ENCODE assay signal across 13 cellular contexts in the genomic region with DNA sequence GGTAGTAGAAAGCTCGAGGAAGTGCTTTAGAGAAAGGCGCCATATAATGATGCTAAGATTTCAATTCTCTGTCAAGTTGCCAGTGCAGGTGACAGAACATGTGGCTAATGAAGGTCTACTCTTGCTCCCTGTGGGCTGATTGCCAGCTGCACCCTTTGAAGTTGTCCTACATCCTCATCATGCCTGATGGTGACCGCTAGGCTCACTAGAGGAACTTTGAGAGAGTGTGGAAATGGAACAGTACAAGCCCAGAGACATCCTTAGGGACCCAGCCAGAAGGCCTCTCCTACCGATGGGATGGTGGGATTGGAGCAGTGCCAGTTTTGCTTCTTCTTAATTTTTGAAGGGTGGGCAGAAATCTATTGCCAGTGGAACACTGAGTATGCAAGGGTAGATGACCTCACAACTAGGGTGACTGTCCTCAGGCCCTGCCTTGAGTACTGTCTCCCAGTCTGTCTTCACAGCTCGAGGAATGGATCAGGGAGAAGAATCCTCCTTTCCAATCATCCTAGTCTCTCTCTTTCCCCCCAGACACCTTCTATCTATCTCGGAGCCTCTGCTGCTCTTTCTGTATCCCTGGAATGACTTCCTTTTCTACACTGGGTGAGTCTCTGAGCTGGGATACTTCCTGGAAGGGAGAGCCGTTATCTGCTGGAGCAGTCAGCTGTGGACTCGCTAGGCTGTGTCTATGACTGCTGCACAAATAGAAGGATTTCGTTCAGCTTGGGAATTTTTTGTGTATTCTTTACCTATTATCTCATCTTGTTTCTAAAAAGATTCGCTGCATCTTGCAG. TPM values are rescaled to one million over a fixed set of nuclear protein-coding genes. Genes with fewer than 3 reads are reported as not detected.
DNase-seq lines count a peak whose midpoint lies in the region; ATAC-seq, FAIRE-seq and TF ChIP-seq lines count a peak whose summit lies in the region.
"Had no signal": no experiment of that assay in that cellular context is flagged by ENCODE, and none has a peak within 500 bp of the region (broad histone marks: within the 10 kb centered on the region; RNA-seq: fewer than 3 reads in every experiment).

No MANE protein-coding gene starts in this region.

- intact Hi-C loops in Panc1 (cut with micrococcal nuclease; ENCODE audit: unreplicated experiment) (loop anchor here (1.0 to 5.0 kb wide), 2 partner anchors 156 to 440 kb away; no protein-coding TSS in a partner anchor), left ventricle myocardium superior (cut with micrococcal nuclease) (loop anchor here (2.0 kb wide), 2 partner anchors 157 to 439 kb away; no protein-coding TSS in a partner anchor), gastrocnemius medialis (cut with DNase I; ENCODE audit: low total_unique reads) (loop anchor here (1.0 kb wide), 1 partner anchor 156 kb away; no protein-coding TSS in a partner anchor)

- H3K9me3 ChIP-seq in Panc1 (ENCODE audit: control insufficient read depth, insufficient read depth, low read depth, low read length) (no peaks in the 10 kb centered on the region), gastrocnemius medialis (no peaks in the 10 kb centered on the region)

- no peak for TF ChIP-seq POLR2A in gastrocnemius medialis (IDR thresholded peaks at IDR 0.05)

- in situ Hi-C loops in Panc1 (cut with HindIII; ENCODE audit: low pct_unique_long_range_greater_than_20kb, low sequenced_read_pairs) (no loop called here), gastrocnemius medialis (cut with MboI; ENCODE audit: low sequenced_read_pairs in 4 of 4) (loop anchor here (5.0 to 25.0 kb wide), 4 partner anchors 155 to 450 kb away; no protein-coding TSS in a partner anchor)

- no peaks in the 10 kb centered on the region for H3K4me1 ChIP-seq in Panc1 (ENCODE audit: control insufficient read depth, insufficient read depth, low read length)
- H3K4me1 ChIP-seq in gastrocnemius medialis: peaks cover 5 to 17% of the 10 kb centered on the region in 2 donors

- no peaks in the 10 kb centered on the region for H3K36me3 ChIP-seq in Panc1 (ENCODE audit: control insufficient read depth, insufficient read depth, low read length)
- no peaks in the 10 kb centered on the region for H3K36me3 ChIP-seq in gastrocnemius medialis

- no TSS peak for BruUV-seq in Panc1 (replicated peaks; lab: Mats Ljungman, UMichigan)

- no peak for FAIRE-seq in GM19239 (lab: Jason Lieb, UNC)
- FAIRE-seq: colon, RCC 7860 had no signal

- no peak for TF ChIP-seq CTCF in Panc1 (IDR thresholded peaks at IDR 0.05)
- no peak for TF ChIP-seq CTCF in gastrocnemius medialis (IDR thresholded peaks at IDR 0.05 in 4 of 5, conservative IDR thresholded peaks at IDR 0.05 in 1 of 5)

- no peak overlapping the region for H3K27ac ChIP-seq in Panc1 (ENCODE audit: low read length)
- H3K27ac ChIP-seq in gastrocnemius medialis: no peak overlapping the region
- H3K27ac ChIP-seq: epithelial cell of prostate had no signal

- ATAC-seq in Panc1 (peak; percentile 69), left ventricle myocardium superior (peak; percentile 45), gastrocnemius medialis (peak; percentile 13 to 31)

- H3K4me3 ChIP-seq in Panc1 (ENCODE audit: low read depth in 2 of 2, low read length in 2 of 2) (no peak overlapping the region), gastrocnemius medialis (no peak overlapping the region)
- H3K4me3 ChIP-seq: smooth muscle cell had no signal

- CTCF ChIA-PET in Panc1 (lab: Charles Lee): interaction anchor here (0.6 to 1.9 kb wide), 7 partner anchors 17 to 543 kb away, joined by 3 to 23 read pairs (median 4); no protein-coding TSS in a partner anchor

- H3K27me3 ChIP-seq in Panc1 (ENCODE audit: control insufficient read depth, insufficient read depth, low read length) (peaks cover 34% of the 10 kb centered on the region), gastrocnemius medialis (no peaks in the 10 kb centered on the region)

- POLR2A ChIA-PET in Panc1 (lab: Charles Lee): no interaction called here

- DNase-seq in NCI-H345 treated with DMSO at 0.1 percent for 48 hours (lab: John Stamatoyannopoulos, UW; ENCODE audit: unreplicated experiment): peak; percentile 45
- no peak for DNase-seq in NCI-H345 (lab: John Stamatoyannopoulos, UW)
- no peak for DNase-seq in Panc1 (ENCODE audit: low read depth, low spot score)
- DNase-seq in left ventricle myocardium superior: no peak
- no peak for DNase-seq in gastrocnemius medialis
- no peak for DNase-seq in hippocampal formation (lab: John Stamatoyannopoulos, UW)
- DNase-seq in GM19239 (ENCODE audit: insufficient read length, low spot score): no peak
- no peak for DNase-seq in activated naive CD4-positive, alpha-beta T cell treated with anti-CD3 and anti-CD28 coated beads, Interleukin-2, amount 50 U/mL, for 16 hours
- DNase-seq: occipital lobe had no signal

RNA-seq across cellular contexts. Expression of gene LGALSL, which starts 33.5 kb away (rescaled TPM):
- total RNA-seq in Panc1 (2021; ENCODE audit: unreplicated experiment) (5.3 TPM), left ventricle myocardium superior (5.8 TPM), gastrocnemius medialis (10 to 100 TPM in 1 of 4 donors, 1 to 10 TPM in 3; 3.8 to 19.6 (median 6.5) TPM)
- 5.3 TPM for polyA plus RNA-seq in Panc1 (2012; ENCODE audit: insufficient read length)

RNA-seq across cellular contexts. Expression of gene AFTPH, which starts 36.7 kb away (rescaled TPM):
- 17.9 TPM for total RNA-seq in Panc1 (2021; ENCODE audit: unreplicated experiment)
- 10.6 TPM for polyA plus RNA-seq in Panc1 (2012; ENCODE audit: insufficient read length)
- total RNA-seq in left ventricle myocardium superior: 13.0 TPM
- total RNA-seq in gastrocnemius medialis: 10 to 100 TPM; 13.9 to 18.1 (median 14.8) TPM
